Comparison of ENCODE assay signal across 8 cellular contexts in genomic region chr1:221712776-221713431, GRCh38. TPM values are rescaled to one million over a fixed set of nuclear protein-coding genes. Genes with fewer than 3 reads are reported as not detected.
DNase-seq lines count a peak whose midpoint lies in the region; ATAC-seq, FAIRE-seq and TF ChIP-seq lines count a peak whose summit lies in the region.

No MANE protein-coding gene starts in this region.

- no peak overlapping the region for H3K9ac ChIP-seq in skeletal muscle tissue (ENCODE audit: low read depth in 1 of 3, low read length in 3 of 3)
- H3K9ac ChIP-seq in Karpas-422 (ENCODE audit: low read length), result no peak overlapping the region

- no peaks in the 10 kb centered on the region; the same call in 1 of the 2 replicates for H3K9me2 ChIP-seq in GM23338 (ENCODE audit: insufficient read depth)
- H3K9me2 ChIP-seq in Karpas-422 (replicated peaks; ENCODE audit: insufficient read depth, low read length), result no peaks in the 10 kb centered on the region

- peak; percentile 91 for FAIRE-seq in GM12892 (lab: Jason Lieb, UNC)

- H3K4me3 ChIP-seq in GM23338 (no peak overlapping the region), skeletal muscle tissue (ENCODE audit: low read length in 3 of 3) (no peak overlapping the region), Karpas-422 (ENCODE audit: low read length) (no peak overlapping the region)

- peaks cover 26% of the 10 kb centered on the region for H3K4me1 ChIP-seq in GM23338 (ENCODE audit: insufficient read depth)
- H3K4me1 ChIP-seq in skeletal muscle tissue (ENCODE audit: control insufficient read depth in 3 of 3, insufficient read depth in 3 of 3, low read length in 3 of 3), result peaks cover 30 to 63% (median 41%) of the 10 kb centered on the region in 3 donors
- peaks cover 5% of the 10 kb centered on the region for H3K4me1 ChIP-seq in Karpas-422 (ENCODE audit: low read length)

- no peaks in the 10 kb centered on the region for H3K9me3 ChIP-seq in skeletal muscle tissue (ENCODE audit: control insufficient read depth in 3 of 3, low read length in 3 of 3)
- H3K9me3 ChIP-seq in Karpas-422 (ENCODE audit: low read length), result no peaks in the 10 kb centered on the region

- no peak overlapping the region for H3K27ac ChIP-seq in GM23338 (ENCODE audit: low read depth)
- peak overlapping the region; percentile 15 for H3K27ac ChIP-seq in skeletal muscle tissue (ENCODE audit: low read depth, low read length)
- H3K27ac ChIP-seq in Karpas-422 (ENCODE audit: low read length), result no peak overlapping the region

- no peaks in the 10 kb centered on the region for H3F3A ChIP-seq in GM23338 (replicated peaks; ENCODE audit: low read depth)

- H3K79me2 ChIP-seq in GM23338 (replicated peaks; ENCODE audit: insufficient read depth), result no peaks in the 10 kb centered on the region
- no peaks in the 10 kb centered on the region for H3K79me2 ChIP-seq in Karpas-422 (ENCODE audit: low read length)

- H3K9me3 Mint-ChIP-seq in GM23338, result peaks cover 19% of the 10 kb centered on the region

- TF ChIP-seq POLR2A in GM12892 (IDR thresholded peaks at IDR 0.05; ENCODE audit: low read depth, low read length), result peak; percentile 51; the same call in 1 of the 2 replicates

- peaks cover 15% of the 10 kb centered on the region; the same call in 2 of the 3 replicates for H3K36me3 Mint-ChIP-seq in GM23338 (ENCODE audit: low read depth)

- no peak overlapping the region for H3K4me3 Mint-ChIP-seq in GM23338

- H3K27me3 ChIP-seq in GM23338 (ENCODE audit: insufficient read depth) (peaks cover 36% of the 10 kb centered on the region), skeletal muscle tissue (ENCODE audit: control insufficient read depth in 3 of 3, insufficient read depth in 3 of 3, low read length in 3 of 3) (no peaks in the 10 kb centered on the region), Karpas-422 (ENCODE audit: low read length) (no peaks in the 10 kb centered on the region)

- H2AFZ ChIP-seq in GM23338, result no peak overlapping the region
- H2AFZ ChIP-seq in Karpas-422 (ENCODE audit: low read length), result no peak overlapping the region

- ATAC-seq in GM23338, result no peak

- H3K4me1 Mint-ChIP-seq in GM23338, result peaks cover 46% of the 10 kb centered on the region

- no peak for TF ChIP-seq CTCF in GM23338 (conservative IDR thresholded peaks at IDR 0.05; ENCODE audit: low read depth in 2 of 2)

- no peaks in the 10 kb centered on the region; the same call in 1 of the 2 replicates for H3K36me3 ChIP-seq in GM23338 (ENCODE audit: insufficient read depth)
- no peaks in the 10 kb centered on the region for H3K36me3 ChIP-seq in skeletal muscle tissue (ENCODE audit: control insufficient read depth in 3 of 3, insufficient read depth in 3 of 3, low read length in 3 of 3)
- no peaks in the 10 kb centered on the region for H3K36me3 ChIP-seq in Karpas-422 (ENCODE audit: insufficient read depth, low read length)

- no peak overlapping the region for H3K27ac Mint-ChIP-seq in GM23338

- H3K4me2 ChIP-seq in GM23338 (peak overlapping the region; percentile 42; the same call in 1 of the 2 replicates), Karpas-422 (ENCODE audit: low read depth, low read length, poor library complexity, severe bottlenecking) (no peak overlapping the region)

- DNase-seq in GM12892 (ENCODE audit: insufficient read length) (no peak), GM23338 (ENCODE audit: low spot score) (no peak), NOMO-1 (lab: John Stamatoyannopoulos, UW; ENCODE audit: unreplicated experiment in 2 of 2) (peak; percentile 40 to 75), NCI-H2107 treated with DMSO at 0.1 percent for 48 hours (lab: John Stamatoyannopoulos, UW; ENCODE audit: unreplicated experiment) (no peak), 8988T (no peak), Karpas-422 (no peak)
- DNase-seq in activated T-helper 9 cell treated with anti-CD3 and anti-CD28 coated beads, Interleukin-2, amount 50 U/mL, for 16 hours (ENCODE audit: low read depth), result peak; percentile 47

- H4K20me1 ChIP-seq in GM23338 (replicated peaks; ENCODE audit: insufficient read depth), result no peaks in the 10 kb centered on the region
- no peaks in the 10 kb centered on the region for H4K20me1 ChIP-seq in Karpas-422 (ENCODE audit: insufficient read depth, low read depth, low read length)

- peaks cover 42% of the 10 kb centered on the region for H3K27me3 Mint-ChIP-seq in GM23338 (ENCODE audit: insufficient read depth, low read depth, poor library complexity)

TF ChIP-seq in GM23338, 12 proteins besides CTCF, POLR2A, EP300 and RAD21:
- TF ChIP-seq CREB1 (CRISPR knock-in tag; IDR thresholded peaks at IDR 0.05; ENCODE audit: low read depth), result no peak
- TF ChIP-seq POLR2AphosphoS5 (IDR thresholded peaks at IDR 0.05; ENCODE audit: low read depth), result no peak
- TF ChIP-seq ZNF114 (CRISPR knock-in tag; IDR thresholded peaks at IDR 0.05), result no peak
- no peak for TF ChIP-seq ZNF331 (CRISPR knock-in tag; IDR thresholded peaks at IDR 0.05; ENCODE audit: low read depth)

RNA-seq across cellular contexts. Expression of gene DUSP10, which starts 29.0 kb away (rescaled TPM):
- polyA plus RNA-seq in GM12892 (2012; ENCODE audit: missing spikeins), result 14.6 TPM
- 1.0 and 1.5 TPM in 2 replicates for total RNA-seq in GM23338 (2014; rRNA removed; shearing (Covaris generic))
- 1.1 and 1.6 TPM in 2 replicates for polyA plus RNA-seq in GM23338 (2016; fragmentation: Nextera tagmentation; extraction: Ambion mirVana)
- total RNA-seq in skeletal muscle tissue, result 28.2 TPM
- 1.1 and 3.5 TPM in 2 replicates for total RNA-seq in Karpas-422 (2014; rRNA removed; shearing (Covaris generic); ENCODE audit: low replicate concordance)

Comparison
In these comparisons a context has a peak if more than half of its experiments do, and no peak if none do; other contexts are left out.
1. DNase-seq: peak in NOMO-1 (2 of 2) and activated T-helper 9 cell treated with anti-CD3 and anti-CD28 coated beads, Interleukin-2, amount 50 U/mL, for 16 hours (single experiment); none in GM12892 (single experiment), GM23338 (single experiment), NCI-H2107 treated with DMSO at 0.1 percent for 48 hours (single experiment), 8988T (single experiment) and Karpas-422 (single experiment).